In the genomic region with DNA sequence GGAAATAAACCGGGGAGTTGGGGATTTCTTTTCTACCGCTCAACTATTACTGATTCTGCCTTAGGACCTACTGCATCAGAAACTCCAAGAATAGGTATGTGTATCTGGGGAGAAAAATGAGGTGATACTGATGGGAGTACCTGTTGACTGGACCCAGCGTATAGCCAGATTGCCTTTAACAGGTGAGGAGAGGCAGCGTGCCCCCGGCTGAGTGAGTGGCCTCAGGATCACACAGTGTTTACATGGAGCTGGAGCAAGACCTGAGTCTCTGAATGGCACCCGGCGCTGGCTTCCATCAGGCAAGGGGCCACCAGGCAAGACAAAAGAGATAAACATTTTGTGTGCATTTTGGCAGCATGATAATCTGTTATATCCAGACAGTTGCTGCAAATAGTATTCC, we compare ENCODE assay signal across 19 cellular contexts.
DNase-seq lines count a peak whose midpoint lies in the region; ATAC-seq and TF ChIP-seq lines count a peak whose summit lies in the region.
"Had no signal": no experiment of that assay in that cellular context is flagged by ENCODE, and none has a peak within 500 bp of the region (broad histone marks: within the 10 kb centered on the region; RNA-seq: fewer than 3 reads in every experiment).

No MANE protein-coding gene starts in this region.

- no peak overlapping the region for H2BK12ac ChIP-seq in mesenchymal stem cell (ENCODE audit: low read length in 2 of 2)

- no peak overlapping the region for H3K9ac ChIP-seq in mesenchymal stem cell (ENCODE audit: low read length)

- H3K23ac ChIP-seq in mesenchymal stem cell (ENCODE audit: low read length in 2 of 2): no peak overlapping the region

- no peak overlapping the region for H3K4me2 ChIP-seq in mesenchymal stem cell (ENCODE audit: low read length, poor library complexity, severe bottlenecking)

- no peak overlapping the region for H2AK5ac ChIP-seq in mesenchymal stem cell (ENCODE audit: low read length, severe bottlenecking)

- no peaks in the 10 kb centered on the region for H3K9me3 ChIP-seq in HEK293 (ENCODE audit: control insufficient read depth, insufficient read depth, low read depth, low read length)
- no peaks in the 10 kb centered on the region for H3K9me3 ChIP-seq in mesenchymal stem cell (ENCODE audit: control insufficient read depth, low read length)
- H3K9me3 ChIP-seq: Peyer's patch had no signal

- H3K4me1 ChIP-seq in HEK293 (ENCODE audit: control insufficient read depth, insufficient read depth, low read length) (peaks cover 7% of the 10 kb centered on the region), mesenchymal stem cell (ENCODE audit: control insufficient read depth, insufficient read depth, low read depth, low read length) (no peaks in the 10 kb centered on the region)

- peaks cover 2% of the 10 kb centered on the region for H3K4me1 Mint-ChIP-seq in activated naive CD8-positive, alpha-beta T cell treated with anti-CD3 and anti-CD28 coated beads for 36 hours
- peaks cover 5% of the 10 kb centered on the region for H3K4me1 Mint-ChIP-seq in activated T-helper 1 cell treated with anti-CD3 and anti-CD28 coated beads, Interleukin-12 subunit alpha, Interleukin-12 subunit beta, Interleukin-2, Interleukin-4 antibody, amounts not matched to agents 30 ng/mL and 10 ng/mL and 1 ng/mL, durations not matched to agents 14 hours and 24 hours and 36 hours (ENCODE audit: low read depth)

- H3K27me3 ChIP-seq in mesenchymal stem cell (ENCODE audit: control insufficient read depth in 1 of 2, insufficient read depth in 1 of 2, low read length in 2 of 2): no peaks in the 10 kb centered on the region
- H3K27me3 ChIP-seq: Peyer's patch had no signal

- ATAC-seq in GM18873 (IDR thresholded peaks at IDR 0.05; ENCODE audit: low FRiP score, unreplicated experiment): no peak
- ATAC-seq: T-cell had no signal

- no peak overlapping the region for H3K4me3 ChIP-seq in HEK293 (ENCODE audit: low read depth, low read length)
- H3K4me3 ChIP-seq in mesenchymal stem cell (ENCODE audit: insufficient read depth in 1 of 2, low read depth in 1 of 2, low read length in 2 of 2): no peak overlapping the region
- H3K4me3 ChIP-seq: Peyer's patch had no signal

- no peak overlapping the region for H4K91ac ChIP-seq in mesenchymal stem cell (ENCODE audit: low read length)

- CTCF ChIA-PET in HEK293 (lab: Yijun Ruan, JAX): no interaction called here

- DNase-seq in NCI-H748 (lab: John Stamatoyannopoulos, UW; ENCODE audit: unreplicated experiment) (peak; percentile 42), NCI-H748 treated with DMSO at 0.1 percent for 48 hours (lab: John Stamatoyannopoulos, UW) (no peak), NCI-H69 (lab: John Stamatoyannopoulos, UW) (peak; percentile 50), mesenchymal stem cell (no peak)
- DNase-seq in activated naive CD8-positive, alpha-beta T cell treated with anti-CD3 and anti-CD28 coated beads for 36 hours: no peak
- DNase-seq in activated T-helper 1 cell treated with anti-CD3 and anti-CD28 coated beads, Interleukin-12 subunit alpha, Interleukin-12 subunit beta, Interleukin-2, Interleukin-4 antibody, amounts not matched to agents 30 ng/mL and 10 ng/mL and 1 ng/mL, durations not matched to agents 14 hours and 24 hours and 36 hours (ENCODE audit: low spot score): no peak
- DNase-seq: 8988T, Calu3, DMS79 treated with DMSO at 0.1 percent for 48 hours, GF-D8, HCEC 1CT, NCI-H1105 treated with DMSO at 0.1 percent for 48 hours, NCI-H146, NCI-H1930, NCI-H524, Peyer's patch, T-cell had no signal

- H2BK15ac ChIP-seq in mesenchymal stem cell (ENCODE audit: low read depth, poor library complexity, severe bottlenecking): peak overlapping the region; percentile 40

- H4K8ac ChIP-seq in mesenchymal stem cell (ENCODE audit: low read length): no peak overlapping the region

- no peaks in the 10 kb centered on the region for H3K9me3 Mint-ChIP-seq in activated naive CD8-positive, alpha-beta T cell treated with anti-CD3 and anti-CD28 coated beads for 36 hours
- no peaks in the 10 kb centered on the region for H3K9me3 Mint-ChIP-seq in activated T-helper 1 cell treated with anti-CD3 and anti-CD28 coated beads, Interleukin-12 subunit alpha, Interleukin-12 subunit beta, Interleukin-2, Interleukin-4 antibody, amounts not matched to agents 30 ng/mL and 10 ng/mL and 1 ng/mL, durations not matched to agents 14 hours and 24 hours and 36 hours
- H3K9me3 Mint-ChIP-seq: T-cell had no signal

- no peak overlapping the region for H2BK120ac ChIP-seq in mesenchymal stem cell (ENCODE audit: low read depth, low read length)

- POLR2A ChIA-PET in HEK293 (lab: Yijun Ruan, JAX): no interaction called here

- H3K36me3 ChIP-seq in HEK293 (ENCODE audit: control insufficient read depth in 2 of 2, insufficient read depth in 1 of 2, low read length in 2 of 2) (no peaks in the 10 kb centered on the region), mesenchymal stem cell (ENCODE audit: control insufficient read depth in 1 of 2, insufficient read depth in 2 of 2, low read depth in 1 of 2, low read length in 2 of 2) (no peaks in the 10 kb centered on the region)
- H3K36me3 ChIP-seq: Peyer's patch had no signal

- H3K4ac ChIP-seq in mesenchymal stem cell (ENCODE audit: low read depth in 1 of 2, low read length in 2 of 2): no peak overlapping the region

- H3K18ac ChIP-seq in mesenchymal stem cell (ENCODE audit: low read depth in 1 of 2, low read length in 2 of 2): no peak overlapping the region

- whole genome bisulfite sequencing in mesenchymal stem cell: 79% methylated on average over 7 of the region's 7 CpGs

- no peak overlapping the region for H3K4me3 Mint-ChIP-seq in activated naive CD8-positive, alpha-beta T cell treated with anti-CD3 and anti-CD28 coated beads for 36 hours
- no peak overlapping the region for H3K4me3 Mint-ChIP-seq in activated T-helper 1 cell treated with anti-CD3 and anti-CD28 coated beads, Interleukin-12 subunit alpha, Interleukin-12 subunit beta, Interleukin-2, Interleukin-4 antibody, amounts not matched to agents 30 ng/mL and 10 ng/mL and 1 ng/mL, durations not matched to agents 14 hours and 24 hours and 36 hours

- H2AFZ ChIP-seq in mesenchymal stem cell (ENCODE audit: low read depth, low read length): no peak overlapping the region

- H3K27ac Mint-ChIP-seq in activated naive CD8-positive, alpha-beta T cell treated with anti-CD3 and anti-CD28 coated beads for 36 hours: no peak overlapping the region
- no peak overlapping the region for H3K27ac Mint-ChIP-seq in activated T-helper 1 cell treated with anti-CD3 and anti-CD28 coated beads, Interleukin-12 subunit alpha, Interleukin-12 subunit beta, Interleukin-2, Interleukin-4 antibody, amounts not matched to agents 30 ng/mL and 10 ng/mL and 1 ng/mL, durations not matched to agents 14 hours and 24 hours and 36 hours
- H3K27ac Mint-ChIP-seq: T-cell had no signal

- TF ChIP-seq CTCF in HEK293 (tag by site-specific recombination; IDR thresholded peaks at IDR 0.05): no peak

- no peak overlapping the region for H2BK5ac ChIP-seq in mesenchymal stem cell (ENCODE audit: low read depth, low read length, poor library complexity, severe bottlenecking)

- H3K79me1 ChIP-seq in mesenchymal stem cell (replicated peaks; ENCODE audit: low read length, poor library complexity, severe bottlenecking): no peaks in the 10 kb centered on the region

- no peaks in the 10 kb centered on the region for H3K27me3 Mint-ChIP-seq in activated naive CD8-positive, alpha-beta T cell treated with anti-CD3 and anti-CD28 coated beads for 36 hours
- H3K27me3 Mint-ChIP-seq in activated T-helper 1 cell treated with anti-CD3 and anti-CD28 coated beads, Interleukin-12 subunit alpha, Interleukin-12 subunit beta, Interleukin-2, Interleukin-4 antibody, amounts not matched to agents 30 ng/mL and 10 ng/mL and 1 ng/mL, durations not matched to agents 14 hours and 24 hours and 36 hours (ENCODE audit: insufficient read depth): no peaks in the 10 kb centered on the region
- H3K27me3 Mint-ChIP-seq: T-cell had no signal

- intact Hi-C loops in activated T-helper 1 cell treated with anti-CD3 and anti-CD28 coated beads, Interleukin-12 subunit alpha, Interleukin-12 subunit beta, Interleukin-2, Interleukin-4 antibody, amounts not matched to agents 30 ng/mL and 10 ng/mL and 1 ng/mL, durations not matched to agents 14 hours and 24 hours and 36 hours (cut with micrococcal nuclease): no loop called here

- H3K14ac ChIP-seq in mesenchymal stem cell (ENCODE audit: low read length in 2 of 2): no peak overlapping the region

- no peaks in the 10 kb centered on the region for H3K36me3 Mint-ChIP-seq in activated naive CD8-positive, alpha-beta T cell treated with anti-CD3 and anti-CD28 coated beads for 36 hours
- H3K36me3 Mint-ChIP-seq in activated T-helper 1 cell treated with anti-CD3 and anti-CD28 coated beads, Interleukin-12 subunit alpha, Interleukin-12 subunit beta, Interleukin-2, Interleukin-4 antibody, amounts not matched to agents 30 ng/mL and 10 ng/mL and 1 ng/mL, durations not matched to agents 14 hours and 24 hours and 36 hours (ENCODE audit: low read depth): no peaks in the 10 kb centered on the region
- H3K36me3 Mint-ChIP-seq: T-cell had no signal

- H3K27ac ChIP-seq in HEK293 (ENCODE audit: extremely low read depth, low read depth, low read length): no peak overlapping the region
- no peak overlapping the region for H3K27ac ChIP-seq in mesenchymal stem cell (ENCODE audit: low read length, poor library complexity, severe bottlenecking)

TF ChIP-seq in HEK293, 187 proteins besides CTCF, POLR2A, EP300 and RAD21:
- no peak for TF ChIP-seq ZNF596 (tag by site-specific recombination; IDR thresholded peaks at IDR 0.05)
- TF ChIP-seq REPIN1 (tag by site-specific recombination; IDR thresholded peaks at IDR 0.05; ENCODE audit: low read depth): no peak
- TF ChIP-seq ZNF404 (tag by site-specific recombination; IDR thresholded peaks at IDR 0.05): no peak
- peak; percentile 62; the same call in 1 of the 2 replicates for TF ChIP-seq SCRT2 (tag by site-specific recombination; IDR thresholded peaks at IDR 0.05)
- no peak for TF ChIP-seq ZNF549 (tag by site-specific recombination; IDR thresholded peaks at IDR 0.05)
- no peak for TF ChIP-seq ZNF239 (tag by site-specific recombination; IDR thresholded peaks at IDR 0.05)

Comparison
In these comparisons a context has a peak if more than half of its experiments do, and no peak if none do; other contexts are left out.
1. DNase-seq: peak in NCI-H748 (single experiment) and NCI-H69 (single experiment); none in NCI-H748 treated with DMSO at 0.1 percent for 48 hours (single experiment), mesenchymal stem cell (single experiment), activated naive CD8-positive, alpha-beta T cell treated with anti-CD3 and anti-CD28 coated beads for 36 hours (single experiment) and activated T-helper 1 cell treated with anti-CD3 and anti-CD28 coated beads, Interleukin-12 subunit alpha, Interleukin-12 subunit beta, Interleukin-2, Interleukin-4 antibody, amounts not matched to agents 30 ng/mL and 10 ng/mL and 1 ng/mL, durations not matched to agents 14 hours and 24 hours and 36 hours (single experiment).